ENCODE assay signal across 1 cellular context in genomic region chr2:218892693-218893348, GRCh38.
A peak's percentile ranks its signal among the peaks of the same experiment; 100 is the strongest.
TF ChIP-seq lines count a peak whose summit lies in the region.

No MANE protein-coding gene starts in this region.

TF ChIP-seq in GM12878, 131 proteins besides CTCF, POLR2A, EP300 and RAD21 (continues in another document):
- TF ChIP-seq MXI1 (IDR thresholded peaks at IDR 0.05; ENCODE audit: low read depth, low read length) (peak; percentile 68; the same call in 1 of the 2 replicates), SP1 (IDR thresholded peaks at IDR 0.05; ENCODE audit: low read depth, low read length) (peak; percentile 47), NR2C1 (IDR thresholded peaks at IDR 0.05) (0 out of 2 replicates have a peak, but pooled peaks have one; percentile 25), FOXK2 (IDR thresholded peaks at IDR 0.05) (no peak), NRF1 (conservative IDR thresholded peaks at IDR 0.05; ENCODE audit: low read depth, low read length) (peak; percentile 32; the same call in 1 of the 2 replicates), GABPA (IDR thresholded peaks at IDR 0.05; ENCODE audit: low read depth) (no peak), MEF2A (IDR thresholded peaks at IDR 0.05; ENCODE audit: insufficient read depth, low read depth, low read length) (no peak), HCFC1 (IDR thresholded peaks at IDR 0.05; ENCODE audit: low read length) (no peak), SMC3 (IDR thresholded peaks at IDR 0.05; ENCODE audit: borderline replicate concordance, low read length) (peak; percentile 22; the same call in 1 of the 2 replicates), CHD4 (IDR thresholded peaks at IDR 0.05) (no peak), STAT3 (IDR thresholded peaks at IDR 0.05; ENCODE audit: low read depth, low read length) (no peak), ZBTB33 (IDR thresholded peaks at IDR 0.05) (0 out of 2 replicates have a peak, but pooled peaks have one; percentile 25), CREM (IDR thresholded peaks at IDR 0.05; ENCODE audit: low read depth) (peak; percentile 70; the same call in 1 of the 2 replicates), ZNF592 (IDR thresholded peaks at IDR 0.05) (peak; percentile 95), CHD1 (IDR thresholded peaks at IDR 0.05; ENCODE audit: low read depth, low read length) (no peak), YY1 (IDR thresholded peaks at IDR 0.05; ENCODE audit: low read depth, low read length) (0 out of 2 replicates have a peak, but pooled peaks have one; percentile 17), PKNOX1 (IDR thresholded peaks at IDR 0.05) (peak; percentile 81), ZNF24 (IDR thresholded peaks at IDR 0.05) (peak; percentile 78; the same call in 1 of the 2 replicates), NFXL1 (IDR thresholded peaks at IDR 0.05; ENCODE audit: borderline replicate concordance) (0 out of 2 replicates have a peak, but pooled peaks have one; percentile 61), MLLT1 (IDR thresholded peaks at IDR 0.05) (no peak), BCL3 (IDR thresholded peaks at IDR 0.05; ENCODE audit: borderline replicate concordance, insufficient read depth, low read depth, low read length, poor library complexity, severe bottlenecking) (peak; percentile 83), CHD2 (IDR thresholded peaks at IDR 0.05; ENCODE audit: borderline replicate concordance, low read depth, low read length) (peak; percentile 64; the same call in 1 of the 2 replicates), CBFB (IDR thresholded peaks at IDR 0.05; ENCODE audit: low read depth) (0 out of 2 replicates have a peak, but pooled peaks have one; percentile 26), TCF12 (IDR thresholded peaks at IDR 0.05; ENCODE audit: low read depth, low read length) (peak; percentile 96), GATAD2B (conservative IDR thresholded peaks at IDR 0.05; ENCODE audit: low read depth) (peak; percentile 100), POLR2AphosphoS5 (IDR thresholded peaks at IDR 0.05; ENCODE audit: low read length) (peak; percentile 52; the same call in 1 of the 2 replicates), IKZF1 (conservative IDR thresholded peaks at IDR 0.05) (peak; percentile 97), ZNF274 (IDR thresholded peaks at IDR 0.05; ENCODE audit: insufficient read depth, insufficient read length) (no peak), SPI1 (IDR thresholded peaks at IDR 0.05; ENCODE audit: borderline replicate concordance, insufficient read depth, low read depth, low read length) (peak; percentile 54; the same call in 1 of the 2 replicates), SIX5 (IDR thresholded peaks at IDR 0.05; ENCODE audit: low read depth, low read length, severe bottlenecking) (no peak), ZNF207 (IDR thresholded peaks at IDR 0.05; ENCODE audit: borderline replicate concordance) (peak; percentile 74; the same call in 1 of the 2 replicates), KLF5 (IDR thresholded peaks at IDR 0.05; ENCODE audit: partially characterized antibody) (peak; percentile 32), ASH2L (IDR thresholded peaks at IDR 0.05; ENCODE audit: borderline replicate concordance, low read depth) (no peak), LARP7 (IDR thresholded peaks at IDR 0.05) (peak; percentile 97), BCL11A (IDR thresholded peaks at IDR 0.05; ENCODE audit: low read depth, low read length) (peak; percentile 51; the same call in 1 of the 2 replicates), ZSCAN29 (IDR thresholded peaks at IDR 0.05) (peak; percentile 88), RB1 (IDR thresholded peaks at IDR 0.05; ENCODE audit: borderline replicate concordance) (0 out of 2 replicates have a peak, but pooled peaks have one; percentile 75), BHLHE40 (IDR thresholded peaks at IDR 0.05; ENCODE audit: borderline replicate concordance in 1 of 2, low read depth in 2 of 2, low read length in 1 of 2) (peak; percentile 90 to 99), SMARCA5 (IDR thresholded peaks at IDR 0.05) (peak; percentile 88; the same call in 1 of the 2 replicates), MTA2 (IDR thresholded peaks at IDR 0.05; ENCODE audit: low read depth) (no peak), ETV6 (conservative IDR thresholded peaks at IDR 0.05 in 1 of 2, IDR thresholded peaks at IDR 0.05 in 1 of 2; ENCODE audit: borderline replicate concordance in 1 of 2, low read depth in 1 of 2) (peak in 1 of 2 experiments; percentile 20; a peak in 1 of 4 replicates), ZBED1 (IDR thresholded peaks at IDR 0.05; ENCODE audit: borderline replicate concordance) (no peak), POLR2AphosphoS2 (IDR thresholded peaks at IDR 0.05; ENCODE audit: low read depth, low read length) (peak; percentile 81), NR2F1 (conservative IDR thresholded peaks at IDR 0.05) (peak; percentile 89), ESRRA (IDR thresholded peaks at IDR 0.05; ENCODE audit: low read length) (no peak), PAX5 (IDR thresholded peaks at IDR 0.05; ENCODE audit: borderline replicate concordance, low read depth, low read length) (peak; percentile 77; the same call in 1 of the 2 replicates), SMAD5 (IDR thresholded peaks at IDR 0.05; ENCODE audit: low read depth) (no peak; the same call in 1 of the 2 replicates), BMI1 (IDR thresholded peaks at IDR 0.05; ENCODE audit: borderline replicate concordance) (no peak), IKZF2 (IDR thresholded peaks at IDR 0.05) (no peak), NKRF (conservative IDR thresholded peaks at IDR 0.05) (peak; percentile 94), CBX5 (IDR thresholded peaks at IDR 0.05; ENCODE audit: low read depth) (no peak)
- TF ChIP-seq, protein P1, sequence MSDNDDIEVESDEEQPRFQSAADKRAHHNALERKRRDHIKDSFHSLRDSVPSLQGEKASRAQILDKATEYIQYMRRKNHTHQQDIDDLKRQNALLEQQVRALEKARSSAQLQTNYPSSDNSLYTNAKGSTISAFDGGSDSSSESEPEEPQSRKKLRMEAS (IDR thresholded peaks at IDR 0.05; ENCODE audit: low read depth, low read length), result peak; percentile 81
- TF ChIP-seq, protein P2, sequence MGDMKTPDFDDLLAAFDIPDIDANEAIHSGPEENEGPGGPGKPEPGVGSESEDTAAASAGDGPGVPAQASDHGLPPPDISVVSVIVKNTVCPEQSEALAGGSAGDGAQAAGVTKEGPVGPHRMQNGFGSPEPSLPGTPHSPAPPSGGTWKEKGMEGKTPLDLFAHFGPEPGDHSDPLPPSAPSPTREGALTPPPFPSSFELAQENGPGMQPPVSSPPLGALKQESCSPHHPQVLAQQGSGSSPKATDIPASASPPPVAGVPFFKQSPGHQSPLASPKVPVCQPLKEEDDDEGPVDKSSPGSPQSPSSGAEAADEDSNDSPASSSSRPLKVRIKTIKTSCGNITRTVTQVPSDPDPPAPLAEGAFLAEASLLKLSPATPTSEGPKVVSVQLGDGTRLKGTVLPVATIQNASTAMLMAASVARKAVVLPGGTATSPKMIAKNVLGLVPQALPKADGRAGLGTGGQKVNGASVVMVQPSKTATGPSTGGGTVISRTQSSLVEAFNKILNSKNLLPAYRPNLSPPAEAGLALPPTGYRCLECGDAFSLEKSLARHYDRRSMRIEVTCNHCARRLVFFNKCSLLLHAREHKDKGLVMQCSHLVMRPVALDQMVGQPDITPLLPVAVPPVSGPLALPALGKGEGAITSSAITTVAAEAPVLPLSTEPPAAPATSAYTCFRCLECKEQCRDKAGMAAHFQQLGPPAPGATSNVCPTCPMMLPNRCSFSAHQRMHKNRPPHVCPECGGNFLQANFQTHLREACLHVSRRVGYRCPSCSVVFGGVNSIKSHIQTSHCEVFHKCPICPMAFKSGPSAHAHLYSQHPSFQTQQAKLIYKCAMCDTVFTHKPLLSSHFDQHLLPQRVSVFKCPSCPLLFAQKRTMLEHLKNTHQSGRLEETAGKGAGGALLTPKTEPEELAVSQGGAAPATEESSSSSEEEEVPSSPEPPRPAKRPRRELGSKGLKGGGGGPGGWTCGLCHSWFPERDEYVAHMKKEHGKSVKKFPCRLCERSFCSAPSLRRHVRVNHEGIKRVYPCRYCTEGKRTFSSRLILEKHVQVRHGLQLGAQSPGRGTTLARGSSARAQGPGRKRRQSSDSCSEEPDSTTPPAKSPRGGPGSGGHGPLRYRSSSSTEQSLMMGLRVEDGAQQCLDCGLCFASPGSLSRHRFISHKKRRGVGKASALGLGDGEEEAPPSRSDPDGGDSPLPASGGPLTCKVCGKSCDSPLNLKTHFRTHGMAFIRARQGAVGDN (IDR thresholded peaks at IDR 0.05), result peak; percentile 99
